Comparison of ENCODE assay signal across 24 cellular contexts in genomic region chr5:10484774-10485141, GRCh38. TPM values are rescaled to one million over a fixed set of nuclear protein-coding genes. Genes with fewer than 3 reads are reported as not detected.
DNase-seq lines count a peak whose midpoint lies in the region; ATAC-seq and TF ChIP-seq lines count a peak whose summit lies in the region.
"Had no signal": no experiment of that assay in that cellular context is flagged by ENCODE, and none has a peak within 500 bp of the region (broad histone marks: within the 10 kb centered on the region; RNA-seq: fewer than 3 reads in every experiment).

No MANE protein-coding gene starts in this region.

- ATAC-seq in T-helper 17 cell (no peak), GM18907 (IDR thresholded peaks at IDR 0.05; ENCODE audit: unreplicated experiment) (no peak)
- ATAC-seq in activated CD8-positive, alpha-beta T cell treated with anti-CD3 and anti-CD28 coated beads, Interleukin-2, amount 10 ng/mL, durations not matched to agents 7 days and 5 days = no peak
- ATAC-seq: stimulated activated memory B cell treated with anti-CD40 and anti-IgM and Interleukin-4, amounts not matched to agents 10 μg/mL and 1 μg/mL and 100 μg/mL, for 72 hours had no signal

- CTCF ChIA-PET in activated CD8-positive, alpha-beta T cell treated with anti-CD3 and anti-CD28 coated beads, Interleukin-2, amount 10 ng/mL, durations not matched to agents 7 days and 5 days (lab: Charles Lee) = no interaction called here

- H3K36me3 Mint-ChIP-seq in T-helper 17 cell (ENCODE audit: low read depth) (no peaks in the 10 kb centered on the region), progenitor cell of endocrine pancreas (ENCODE audit: insufficient read depth) (no peaks in the 10 kb centered on the region), immature natural killer cell (peaks cover 4 to 7% (median 5%) of the 10 kb centered on the region in 3 donors)
- no peaks in the 10 kb centered on the region for H3K36me3 Mint-ChIP-seq in activated CD8-positive, alpha-beta T cell treated with anti-CD3 and anti-CD28 coated beads, Interleukin-2, amount 10 ng/mL, durations not matched to agents 7 days and 5 days (ENCODE audit: low read depth)
- H3K36me3 Mint-ChIP-seq: memory B cell; stimulated activated memory B cell treated with anti-CD40 and anti-IgM and Interleukin-4, amounts not matched to agents 10 μg/mL and 1 μg/mL and 100 μg/mL, for 72 hours had no signal

- POLR2A ChIA-PET in activated CD8-positive, alpha-beta T cell treated with anti-CD3 and anti-CD28 coated beads, Interleukin-2, amount 10 ng/mL, durations not matched to agents 7 days and 5 days (lab: Charles Lee) = no interaction called here

- H3K4me3 Mint-ChIP-seq in T-helper 17 cell (peak overlapping the region; percentile 50), progenitor cell of endocrine pancreas (ENCODE audit: low read depth) (no peak overlapping the region), immature natural killer cell (no peak overlapping the region)
- H3K4me3 Mint-ChIP-seq in activated CD8-positive, alpha-beta T cell treated with anti-CD3 and anti-CD28 coated beads, Interleukin-2, amount 10 ng/mL, durations not matched to agents 7 days and 5 days = no peak overlapping the region
- H3K4me3 Mint-ChIP-seq: activated naive CD4-positive, alpha-beta T cell treated with anti-CD3 and anti-CD28 coated beads for 36 hours; activated T-cell treated with anti-CD3 and anti-CD28 coated beads, Interleukin-2, amount 50 U/mL, for 4 hours; memory B cell; nephron; stimulated activated memory B cell treated with anti-CD40 and anti-IgM and Interleukin-4, amounts not matched to agents 10 μg/mL and 1 μg/mL and 100 μg/mL, for 72 hours had no signal

- H3K27ac ChIP-seq in fibroblast of lung (ENCODE audit: insufficient read depth, low read length) = peak overlapping the region; percentile 11
- H3K27ac ChIP-seq: foreskin keratinocyte, skin epidermis, thoracic aorta had no signal

- H3K9me3 Mint-ChIP-seq in progenitor cell of endocrine pancreas (ENCODE audit: low read depth) (peaks cover 3% of the 10 kb centered on the region), immature natural killer cell (no peaks in the 10 kb centered on the region)
- H3K9me3 Mint-ChIP-seq in activated CD8-positive, alpha-beta T cell treated with anti-CD3 and anti-CD28 coated beads, Interleukin-2, amount 10 ng/mL, durations not matched to agents 7 days and 5 days (ENCODE audit: insufficient read depth) = no peaks in the 10 kb centered on the region
- H3K9me3 Mint-ChIP-seq: activated naive CD4-positive, alpha-beta T cell treated with anti-CD3 and anti-CD28 coated beads for 36 hours; activated T-cell treated with anti-CD3 and anti-CD28 coated beads, Interleukin-2, amount 50 U/mL, for 4 hours; memory B cell; stimulated activated memory B cell treated with anti-CD40 and anti-IgM and Interleukin-4, amounts not matched to agents 10 μg/mL and 1 μg/mL and 100 μg/mL, for 72 hours had no signal

- H4K20me1 ChIP-seq in fibroblast of lung (ENCODE audit: control insufficient read depth, extremely low read depth, insufficient read depth, low read length) = no peaks in the 10 kb centered on the region

- peaks cover 6% of the 10 kb centered on the region for H3K4me1 ChIP-seq in fibroblast of lung (ENCODE audit: control insufficient read depth, extremely low read depth, insufficient read depth, low read length)
- H3K4me1 ChIP-seq: foreskin keratinocyte had no signal

- peaks cover 1% of the 10 kb centered on the region; the same call in 1 of the 2 replicates for H3K27me3 ChIP-seq in H7 (ENCODE audit: control insufficient read depth, insufficient read depth, low read length)
- H3K27me3 ChIP-seq in fibroblast of lung (ENCODE audit: control insufficient read depth, insufficient read depth, low read length) = no peaks in the 10 kb centered on the region
- H3K27me3 ChIP-seq: foreskin keratinocyte had no signal

- H3K9me3 ChIP-seq in T-helper 17 cell (ENCODE audit: control insufficient read depth, low read length, poor library complexity, severe bottlenecking) (no peaks in the 10 kb centered on the region), fibroblast of lung (ENCODE audit: control insufficient read depth, insufficient read depth, low read depth, low read length) (no peaks in the 10 kb centered on the region)
- H3K9me3 ChIP-seq: thoracic aorta had no signal

- H3K79me2 ChIP-seq in fibroblast of lung (ENCODE audit: control insufficient read depth, insufficient read depth, low read length) = no peaks in the 10 kb centered on the region

- TF ChIP-seq CTCF in fibroblast of lung (conservative IDR thresholded peaks at IDR 0.05 in 1 of 2, IDR thresholded peaks at IDR 0.05 in 1 of 2; ENCODE audit: low read depth in 1 of 2, low read length in 2 of 2) (no peak), progenitor cell of endocrine pancreas (IDR thresholded peaks at IDR 0.05; ENCODE audit: unreplicated experiment) (no peak)

- H3K4me2 ChIP-seq in fibroblast of lung (ENCODE audit: extremely low read depth, insufficient read depth, low read length) = no peak overlapping the region

- H3K4me1 Mint-ChIP-seq in T-helper 17 cell (peaks cover 9% of the 10 kb centered on the region), progenitor cell of endocrine pancreas (ENCODE audit: low read depth) (peaks cover 19% of the 10 kb centered on the region), immature natural killer cell (peaks cover 17 to 19% of the 10 kb centered on the region in 2 donors)
- peaks cover 17% of the 10 kb centered on the region for H3K4me1 Mint-ChIP-seq in activated CD8-positive, alpha-beta T cell treated with anti-CD3 and anti-CD28 coated beads, Interleukin-2, amount 10 ng/mL, durations not matched to agents 7 days and 5 days (ENCODE audit: low read depth)

- no peak overlapping the region for H3K9ac ChIP-seq in fibroblast of lung (ENCODE audit: insufficient read depth, low read length)

- DNase-seq in H7 (peak; percentile 72), T-helper 17 cell (no peak), fibroblast of lung (ENCODE audit: low read depth in 2 of 2) (no peak), progenitor cell of endocrine pancreas (ENCODE audit: low spot score, unreplicated experiment) (no peak), immature natural killer cell (no peak), middle frontal gyrus (ENCODE audit: extremely low spot score, low spot score) (no peak)
- DNase-seq in activated CD8-positive, alpha-beta T cell treated with anti-CD3 and anti-CD28 coated beads, Interleukin-2, amount 10 ng/mL, durations not matched to agents 7 days and 5 days = no peak
- DNase-seq: activated CD4-positive, alpha-beta T cell treated with anti-CD3 and anti-CD28 coated beads for 1 hour; activated naive CD4-positive, alpha-beta T cell treated with anti-CD3 and anti-CD28 coated beads for 36 hours; activated T-cell treated with anti-CD3 and anti-CD28 coated beads, Interleukin-2, amount 50 U/mL, for 4 hours; central memory CD4-positive, alpha-beta T cell; DMS79; foreskin keratinocyte; kidney; NCI-H1048; NCI-H2081; NCI-H345; stimulated activated CD4-positive, alpha-beta T cell treated with anti-CD3 and anti-CD28 coated beads, Interleukin-2, amount 100 ng/mL, for 24 hours had no signal

- H2AFZ ChIP-seq in fibroblast of lung (ENCODE audit: low read length) = no peak overlapping the region

- H3K27ac Mint-ChIP-seq in T-helper 17 cell (no peak overlapping the region), progenitor cell of endocrine pancreas (peak overlapping the region; percentile 57), immature natural killer cell (no peak overlapping the region)
- no peak overlapping the region for H3K27ac Mint-ChIP-seq in activated CD8-positive, alpha-beta T cell treated with anti-CD3 and anti-CD28 coated beads, Interleukin-2, amount 10 ng/mL, durations not matched to agents 7 days and 5 days
- H3K27ac Mint-ChIP-seq: activated naive CD4-positive, alpha-beta T cell treated with anti-CD3 and anti-CD28 coated beads for 36 hours; memory B cell; stimulated activated memory B cell treated with anti-CD40 and anti-IgM and Interleukin-4, amounts not matched to agents 10 μg/mL and 1 μg/mL and 100 μg/mL, for 72 hours had no signal

- no peaks in the 10 kb centered on the region for H3K36me3 ChIP-seq in H7 (replicated peaks; ENCODE audit: control insufficient read depth, insufficient read depth, low read length)
- H3K36me3 ChIP-seq in fibroblast of lung (ENCODE audit: control insufficient read depth, insufficient read depth, low read length) = no peaks in the 10 kb centered on the region
- H3K36me3 ChIP-seq: thoracic aorta had no signal

- peaks cover 26% of the 10 kb centered on the region for H3K27me3 Mint-ChIP-seq in T-helper 17 cell
- peaks cover 40% of the 10 kb centered on the region for H3K27me3 Mint-ChIP-seq in progenitor cell of endocrine pancreas
- H3K27me3 Mint-ChIP-seq in immature natural killer cell (ENCODE audit: low read depth in 3 of 3) = peaks cover 0 to 2% (median 1%) of the 10 kb centered on the region in 3 donors
- H3K27me3 Mint-ChIP-seq in activated CD8-positive, alpha-beta T cell treated with anti-CD3 and anti-CD28 coated beads, Interleukin-2, amount 10 ng/mL, durations not matched to agents 7 days and 5 days (ENCODE audit: low read depth) = peaks cover 7% of the 10 kb centered on the region
- H3K27me3 Mint-ChIP-seq: stimulated activated memory B cell treated with anti-CD40 and anti-IgM and Interleukin-4, amounts not matched to agents 10 μg/mL and 1 μg/mL and 100 μg/mL, for 72 hours had no signal

- H3K4me3 ChIP-seq in H7 (ENCODE audit: insufficient read depth, low read depth, low read length) = no peak overlapping the region
- H3K4me3 ChIP-seq in fibroblast of lung (replicated peaks in 1 of 4; ENCODE audit: control extremely low read depth in 1 of 4, insufficient read depth in 1 of 4, low read depth in 3 of 4, low read length in 4 of 4) = no peak overlapping the region
- H3K4me3 ChIP-seq: skin epidermis had no signal

RNA-seq across cellular contexts. Expression of gene ROPN1L, which starts 43.1 kb away (rescaled TPM):
- total RNA-seq in H7 (2014; rRNA removed; shearing (Covaris generic)) = 0.26 TPM in 1 of 2 replicates, not detected in the other
- total RNA-seq in T-helper 17 cell = 1 to 10 TPM; 4.7 to 5.3 TPM
- 0.17 and 0.26 TPM in 2 replicates for total RNA-seq in fibroblast of lung
- 0.26 and 0.50 TPM in 2 replicates for polyA plus RNA-seq in fibroblast of lung
- 0.33 and 0.55 TPM in 2 replicates for polyA plus RNA-seq in fibroblast of lung (2012)
- polyA minus RNA-seq in fibroblast of lung (ENCODE audit: low replicate concordance) = not detected in 2 replicates
- total RNA-seq in progenitor cell of endocrine pancreas = 0.43 TPM in 1 of 2 replicates, not detected in the other
- 1 to 10 TPM; 4.3 to 9.1 (median 5.8) TPM for polyA plus RNA-seq in immature natural killer cell
- total RNA-seq in activated CD8-positive, alpha-beta T cell treated with anti-CD3 and anti-CD28 coated beads, Interleukin-2, amount 10 ng/mL, durations not matched to agents 7 days and 5 days = 1 to 10 TPM; 1.4 to 2.2 TPM
- total RNA-seq: activated naive CD4-positive, alpha-beta T cell treated with anti-CD3 and anti-CD28 coated beads for 36 hours; thoracic aorta had no signal
